In genomic region chr3:142844339-142844977, GRCh38 we compare ENCODE assay signal across 8 cellular contexts. TPM values are rescaled to one million over a fixed set of nuclear protein-coding genes. Genes with fewer than 3 reads are reported as not detected.
DNase-seq lines count a peak whose midpoint lies in the region; FAIRE-seq and TF ChIP-seq lines count a peak whose summit lies in the region.

No MANE protein-coding gene starts in this region.

- H4K20me1 ChIP-seq in mammary epithelial cell (ENCODE audit: insufficient read depth, low read length) = no peaks in the 10 kb centered on the region

- H3K4me1 ChIP-seq in Caco-2 = no peaks in the 10 kb centered on the region
- no peaks in the 10 kb centered on the region for H3K4me1 ChIP-seq in mammary epithelial cell (ENCODE audit: insufficient read depth, low read length)
- no peaks in the 10 kb centered on the region for H3K4me1 ChIP-seq in parathyroid adenoma

- intact Hi-C loops in Caco-2 (cut with micrococcal nuclease; ENCODE audit: unreplicated experiment) = loop anchor here (1.0 kb wide), 1 partner anchor 150 kb away; no protein-coding TSS in a partner anchor
- intact Hi-C loops in mammary epithelial cell (cut with micrococcal nuclease) = loop anchor here (1.0 kb wide), 1 partner anchor 61 kb away; no protein-coding TSS in a partner anchor

- no peaks in the 10 kb centered on the region for H3K4me1 Mint-ChIP-seq in Caco-2 (ENCODE audit: low read depth, unreplicated experiment)

- H3K9me3 Mint-ChIP-seq in Caco-2 (ENCODE audit: unreplicated experiment) = no peaks in the 10 kb centered on the region

- H3K4me3 Mint-ChIP-seq in Caco-2 (ENCODE audit: unreplicated experiment) = no peak overlapping the region

- BruUV-seq in Caco-2 (replicated peaks; lab: Mats Ljungman, UMichigan) = no TSS peak
- BruUV-seq in mammary epithelial cell (replicated peaks; lab: Mats Ljungman, UMichigan) = no TSS peak

- CTCF ChIA-PET in Caco-2 (lab: Charles Lee) (no interaction called here), mammary epithelial cell (lab: Charles Lee; ENCODE audit: low non-redundant PET) (interaction anchor here (0.9 kb wide), 1 partner anchor 59 kb away, joined by 4 read pairs; no protein-coding TSS in a partner anchor)

- H3K4me2 ChIP-seq in mammary epithelial cell (ENCODE audit: insufficient read depth, low read depth, low read length) (no peak overlapping the region), parathyroid adenoma (ENCODE audit: low read length) (no peak overlapping the region)

- H3K27me3 Mint-ChIP-seq in Caco-2 (ENCODE audit: insufficient read depth, unreplicated experiment) = peaks cover 3% of the 10 kb centered on the region

- peak; percentile 45 to 65 for TF ChIP-seq CTCF in Caco-2 (IDR thresholded peaks at IDR 0.05; ENCODE audit: insufficient read depth in 1 of 2, low read depth in 1 of 2, low read length in 1 of 2, severe bottlenecking in 1 of 2, unreplicated experiment in 1 of 2)
- peak; percentile 48 for TF ChIP-seq CTCF in NB4 (IDR thresholded peaks at IDR 0.05; ENCODE audit: low read depth, low read length)
- peak; percentile 54 to 70 for TF ChIP-seq CTCF in mammary epithelial cell (conservative IDR thresholded peaks at IDR 0.05 in 1 of 2, IDR thresholded peaks at IDR 0.05 in 1 of 2; ENCODE audit: extremely low read depth in 1 of 2, insufficient read depth in 1 of 2, low read depth in 1 of 2, low read length in 2 of 2)
- peak; percentile 23 for TF ChIP-seq CTCF in parathyroid adenoma (IDR thresholded peaks at IDR 0.05)

- H3K27ac ChIP-seq in mammary epithelial cell (ENCODE audit: insufficient read depth, low read depth, low read length) = no peak overlapping the region
- no peak overlapping the region for H3K27ac ChIP-seq in parathyroid adenoma

- H2AFZ ChIP-seq in mammary epithelial cell (ENCODE audit: low read depth, low read length) (peak overlapping the region; percentile 9), parathyroid adenoma (no peak overlapping the region)

- in situ Hi-C loops in mammary epithelial cell (cut with MboI; ENCODE audit: low sequenced_read_pairs in 2 of 2) = no loop called here

- no peaks in the 10 kb centered on the region for H3K36me3 Mint-ChIP-seq in Caco-2 (ENCODE audit: insufficient read depth, unreplicated experiment)

- H3K79me2 ChIP-seq in mammary epithelial cell (ENCODE audit: insufficient read depth, low read length) = no peaks in the 10 kb centered on the region
- no peaks in the 10 kb centered on the region for H3K79me2 ChIP-seq in parathyroid adenoma

- no peaks in the 10 kb centered on the region for H3K9me3 ChIP-seq in Caco-2
- no peaks in the 10 kb centered on the region for H3K9me3 ChIP-seq in mammary epithelial cell (replicated peaks; ENCODE audit: insufficient read depth, low read length)
- H3K9me3 ChIP-seq in parathyroid adenoma (ENCODE audit: control insufficient read depth, low read length) = no peaks in the 10 kb centered on the region

- H3K9ac ChIP-seq in mammary epithelial cell (ENCODE audit: insufficient read depth, low read length) (no peak overlapping the region), parathyroid adenoma (no peak overlapping the region)

- H3K4me3 ChIP-seq in Caco-2 (ENCODE audit: low read depth, low read length) (no peak overlapping the region), NB4 (ENCODE audit: low read depth, low read length) (no peak overlapping the region), mammary epithelial cell (replicated peaks in 1 of 3; ENCODE audit: insufficient read depth in 1 of 3, low read depth in 2 of 3, low read length in 3 of 3) (no peak overlapping the region), parathyroid adenoma (ENCODE audit: low read depth, low read length) (no peak overlapping the region)

- POLR2A ChIA-PET in Caco-2 (lab: Charles Lee) = no interaction called here

- H3K27me3 ChIP-seq in Caco-2 (replicated peaks; ENCODE audit: control insufficient read depth, insufficient read depth, low read length) = no peaks in the 10 kb centered on the region
- H3K27me3 ChIP-seq in mammary epithelial cell (ENCODE audit: insufficient read depth, low read length) = no peaks in the 10 kb centered on the region
- no peaks in the 10 kb centered on the region for H3K27me3 ChIP-seq in parathyroid adenoma (ENCODE audit: control insufficient read depth, insufficient read depth, low read length)

- dilution Hi-C loops in mammary epithelial cell (cut with HindIII; ENCODE audit: low sequenced_read_pairs) = loop anchor here (25.0 kb wide), 2 partner anchors 143 to 257 kb away; partner anchors contain the start of genes ATR and PLS1

- no peak overlapping the region for H3K27ac Mint-ChIP-seq in Caco-2 (ENCODE audit: unreplicated experiment)

- peak; percentile 88 for FAIRE-seq in GM19239 (lab: Jason Lieb, UNC)

- TF ChIP-seq POLR2A in NB4 (IDR thresholded peaks at IDR 0.05; ENCODE audit: extremely low read depth, insufficient read length) = no peak

- peak in 1 of 2 experiments; percentile 24 for DNase-seq in Caco-2
- DNase-seq in GM19239 (ENCODE audit: insufficient read length, low spot score) = no peak
- peak; percentile 62 for DNase-seq in NB4 (ENCODE audit: low read depth)
- DNase-seq in mammary epithelial cell = peak; percentile 67
- no peak for DNase-seq in stimulated activated naive CD4-positive, alpha-beta T cell treated with Interleukin-2 at 50 U/mL for 16 hours (lab: John Stamatoyannopoulos, UW)
- DNase-seq in KG1 (lab: John Stamatoyannopoulos, UW) = no peak
- DNase-seq in stimulated activated CD4-positive, alpha-beta T cell treated with anti-CD3 and anti-CD28 coated beads, Interleukin-15, amount 100 ng/mL, for 24 hours = no peak

- WGBS in mammary epithelial cell (ENCODE audit: low coverage, missing lambda C conversion rate) = 27% methylated on average over 4 of the region's 4 CpGs

- H3K36me3 ChIP-seq in Caco-2 (ENCODE audit: control insufficient read depth, insufficient read depth, low read length) (no peaks in the 10 kb centered on the region), mammary epithelial cell (ENCODE audit: insufficient read depth, low read length) (no peaks in the 10 kb centered on the region), parathyroid adenoma (ENCODE audit: control insufficient read depth, insufficient read depth, low read length) (no peaks in the 10 kb centered on the region)

RNA-seq across cellular contexts. Expression of gene PCOLCE2, which starts 44.4 kb away (rescaled TPM):
- total RNA-seq in Caco-2 (2022) (0.34 and 1.1 TPM in 2 replicates), mammary epithelial cell (1 to 10 TPM; 2.8 to 3.5 TPM)
- 2.9 TPM for polyA plus RNA-seq in mammary epithelial cell
- 11.0 TPM for polyA minus RNA-seq in mammary epithelial cell

Comparison
In these comparisons a context has a peak if more than half of its experiments do, and no peak if none do; other contexts are left out.
1. DNase-seq: peak in NB4 (single experiment) and mammary epithelial cell (single experiment); none in GM19239 (single experiment), stimulated activated naive CD4-positive, alpha-beta T cell treated with Interleukin-2 at 50 U/mL for 16 hours (single experiment), KG1 (single experiment) and stimulated activated CD4-positive, alpha-beta T cell treated with anti-CD3 and anti-CD28 coated beads, Interleukin-15, amount 100 ng/mL, for 24 hours (single experiment).
2. Peak in every context shown above with its lines, with median percentiles within 50 percentile points of each other: CTCF ChIP-seq.